Comparison of ENCODE assay signal across 8 cellular contexts in genomic region chr10:55628260-55628701, GRCh38.
DNase-seq lines count a peak whose midpoint lies in the region; ATAC-seq and TF ChIP-seq lines count a peak whose summit lies in the region.
"Had no signal": no experiment of that assay in that cellular context is flagged by ENCODE, and none has a peak within 500 bp of the region (broad histone marks: within the 10 kb centered on the region; RNA-seq: fewer than 3 reads in every experiment).

No MANE protein-coding gene starts in this region.

- H3K4me2 ChIP-seq in mammary epithelial cell (ENCODE audit: insufficient read depth, low read depth, low read length), result peak overlapping the region; percentile 42

- H3K36me3 ChIP-seq in mammary epithelial cell (ENCODE audit: insufficient read depth, low read length), result no peaks in the 10 kb centered on the region
- no peaks in the 10 kb centered on the region for H3K36me3 ChIP-seq in stomach smooth muscle (ENCODE audit: control insufficient read depth in 2 of 2, insufficient read depth in 2 of 2, low read length in 2 of 2)

- no TSS peak for BruUV-seq in mammary epithelial cell (replicated peaks; lab: Mats Ljungman, UMichigan)

- H3K27me3 ChIP-seq in mammary epithelial cell (ENCODE audit: insufficient read depth, low read length) (peaks cover 42% of the 10 kb centered on the region), stomach smooth muscle (ENCODE audit: control insufficient read depth in 1 of 2, insufficient read depth in 2 of 2, low read length in 2 of 2) (peaks cover 18 to 20% of the 10 kb centered on the region in 2 donors)

- intact Hi-C loops in mammary epithelial cell (cut with micrococcal nuclease), result no loop called here

- in situ Hi-C loops in mammary epithelial cell (cut with MboI; ENCODE audit: low sequenced_read_pairs in 2 of 2), result no loop called here

- no peaks in the 10 kb centered on the region for H3K9me3 ChIP-seq in mammary epithelial cell (replicated peaks; ENCODE audit: insufficient read depth, low read length)
- no peaks in the 10 kb centered on the region for H3K9me3 ChIP-seq in stomach smooth muscle (ENCODE audit: control insufficient read depth in 2 of 2, low read length in 2 of 2)

- CTCF ChIA-PET in mammary epithelial cell (lab: Charles Lee; ENCODE audit: low non-redundant PET), result no interaction called here

- DNase-seq in NCI-H460 (ENCODE audit: extremely low read depth, low read depth), result peak; percentile 44
- DNase-seq in mammary epithelial cell, result no peak
- no peak for DNase-seq in left lobe of liver (ENCODE audit: low spot score)
- no peak for DNase-seq in activated effector memory CD4-positive, alpha-beta T cell treated with Interleukin-2 at 50 U/mL for 16 hours
- DNase-seq in NCI-H2081 treated with DMSO at 0.1 percent for 48 hours (lab: John Stamatoyannopoulos, UW), result no peak
- no peak for DNase-seq in NCI-H226
- DNase-seq: KG1 had no signal

- H3K27ac ChIP-seq in mammary epithelial cell (ENCODE audit: insufficient read depth, low read depth, low read length) (no peak overlapping the region), stomach smooth muscle (ENCODE audit: low read length) (no peak overlapping the region)

- ATAC-seq in left lobe of liver, result peak; percentile 27

- TF ChIP-seq CTCF in mammary epithelial cell (conservative IDR thresholded peaks at IDR 0.05 in 1 of 2, IDR thresholded peaks at IDR 0.05 in 1 of 2; ENCODE audit: extremely low read depth in 1 of 2, insufficient read depth in 1 of 2, low read depth in 1 of 2, low read length in 2 of 2), result no peak

- H3K4me1 ChIP-seq in mammary epithelial cell (ENCODE audit: insufficient read depth, low read length), result peaks cover 11% of the 10 kb centered on the region
- peaks cover 19% of the 10 kb centered on the region for H3K4me1 ChIP-seq in stomach smooth muscle (ENCODE audit: control insufficient read depth, insufficient read depth, low read length)

- H3K9ac ChIP-seq in mammary epithelial cell (ENCODE audit: insufficient read depth, low read length) (no peak overlapping the region), stomach smooth muscle (ENCODE audit: low read length in 2 of 2) (no peak overlapping the region)

- H2AFZ ChIP-seq in mammary epithelial cell (ENCODE audit: low read depth, low read length), result peak overlapping the region; percentile 26

- WGBS in mammary epithelial cell (ENCODE audit: low coverage, missing lambda C conversion rate), result 4% methylated on average over 13 of the region's 30 CpGs

- H4K20me1 ChIP-seq in mammary epithelial cell (ENCODE audit: insufficient read depth, low read length), result no peaks in the 10 kb centered on the region

- dilution Hi-C loops in mammary epithelial cell (cut with HindIII; ENCODE audit: low sequenced_read_pairs), result no loop called here

- H3K4me3 ChIP-seq in mammary epithelial cell (replicated peaks in 1 of 3; ENCODE audit: insufficient read depth in 1 of 3, low read depth in 2 of 3, low read length in 3 of 3) (no peak overlapping the region), stomach smooth muscle (ENCODE audit: low read length in 2 of 2) (peak overlapping the region; percentile 43 to 64)

- no peaks in the 10 kb centered on the region for H3K79me2 ChIP-seq in mammary epithelial cell (ENCODE audit: insufficient read depth, low read length)

Comparison
In these comparisons a context has a peak if more than half of its experiments do, and no peak if none do; other contexts are left out.
1. H3K4me3 ChIP-seq: peak in stomach smooth muscle (2 of 2); none in mammary epithelial cell (0 of 3).